ENCODE assay signal across 2 cellular contexts in the genomic region with DNA sequence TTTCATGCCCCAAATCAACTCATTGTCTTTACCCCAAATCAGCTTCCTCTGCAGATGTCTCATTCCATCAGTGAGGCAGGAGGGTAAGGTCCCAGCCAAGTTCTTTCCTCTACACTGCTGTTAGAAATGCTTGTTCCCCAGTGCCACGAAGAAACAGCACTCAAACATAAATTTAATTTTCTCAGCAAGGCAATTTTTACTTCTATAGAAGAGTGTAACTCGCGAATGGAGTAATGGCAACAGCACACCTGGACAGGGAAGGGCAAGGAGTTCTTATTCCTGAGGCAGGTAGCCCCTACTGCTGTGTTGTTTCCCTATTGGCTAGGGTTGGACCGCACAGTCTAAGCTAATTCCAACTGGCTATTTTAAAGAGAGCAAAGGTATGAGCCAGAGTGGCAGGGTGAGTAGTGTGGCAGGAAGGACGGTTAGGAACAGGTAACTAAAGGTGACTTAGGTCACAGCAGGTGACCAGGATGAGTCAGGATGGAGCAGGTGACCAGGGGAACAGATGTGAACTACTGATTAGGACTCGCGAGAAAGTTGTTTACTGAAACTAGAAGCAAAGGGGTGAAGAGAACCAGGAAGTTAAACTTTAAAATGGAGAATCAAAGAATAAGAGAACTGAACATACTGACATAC.
TF ChIP-seq lines count a peak whose summit lies in the region.

No MANE protein-coding gene starts in this region.

TF ChIP-seq in HCT116, 20 proteins besides CTCF, POLR2A, EP300 and RAD21:
- TF ChIP-seq CBX3 (IDR thresholded peaks at IDR 0.05; ENCODE audit: low read depth) (peak; percentile 70; the same call in 1 of the 2 replicates), ZFX (IDR thresholded peaks at IDR 0.05) (no peak)

TF ChIP-seq in H1, 55 proteins besides CTCF, POLR2A, EP300 and RAD21:
- TF ChIP-seq KDM4A (IDR thresholded peaks at IDR 0.05; ENCODE audit: low read depth, low read length, severe bottlenecking) (no peak), JUND (IDR thresholded peaks at IDR 0.05; ENCODE audit: low read length) (0 out of 2 replicates have a peak, but pooled peaks have one; percentile 14)
